In genomic region chr17:19239544-19239943, GRCh38 we compare ENCODE assay signal across 12 cellular contexts. TPM values are rescaled to one million over a fixed set of nuclear protein-coding genes. Genes with fewer than 3 reads are reported as not detected.
DNase-seq lines count a peak whose midpoint lies in the region; ATAC-seq and TF ChIP-seq lines count a peak whose summit lies in the region.
"Had no signal": no experiment of that assay in that cellular context is flagged by ENCODE, and none has a peak within 500 bp of the region (broad histone marks: within the 10 kb centered on the region; RNA-seq: fewer than 3 reads in every experiment).

No MANE protein-coding gene starts in this region.

- in situ Hi-C loops in G401 (cut with HindIII; ENCODE audit: low sequenced_read_pairs), result no loop called here

- H3K4me3 ChIP-seq in coronary artery (peak overlapping the region; percentile 30), lower lobe of right lung (no peak overlapping the region), skeletal muscle satellite cell (ENCODE audit: low read length) (no peak overlapping the region), H7 (ENCODE audit: insufficient read depth, low read depth, low read length) (no peak overlapping the region)

- H3K36me3 ChIP-seq in lower lobe of right lung (no peaks in the 10 kb centered on the region), skeletal muscle satellite cell (ENCODE audit: insufficient read depth, low read length) (peaks cover 12% of the 10 kb centered on the region), H7 (replicated peaks; ENCODE audit: control insufficient read depth, insufficient read depth, low read length) (no peaks in the 10 kb centered on the region)
- H3K36me3 ChIP-seq: breast epithelium had no signal

- ATAC-seq in lower lobe of right lung, result peak in 1 of 2 donors; percentile 3
- ATAC-seq in GM19351 (IDR thresholded peaks at IDR 0.05; ENCODE audit: unreplicated experiment), result no peak

- intact Hi-C loops in lower lobe of right lung (cut with DNase I), result no loop called here

- no peak for TF ChIP-seq CTCF in coronary artery (IDR thresholded peaks at IDR 0.05)
- TF ChIP-seq CTCF in lower lobe of right lung (IDR thresholded peaks at IDR 0.05), result no peak

- H3K27me3 ChIP-seq in lower lobe of right lung (ENCODE audit: low read depth) (no peaks in the 10 kb centered on the region), skeletal muscle satellite cell (ENCODE audit: control insufficient read depth, insufficient read depth, low read length) (no peaks in the 10 kb centered on the region), H7 (ENCODE audit: control insufficient read depth, insufficient read depth, low read length) (no peaks in the 10 kb centered on the region)
- H3K27me3 ChIP-seq: breast epithelium had no signal

- H3K9me3 ChIP-seq in lower lobe of right lung, result no peaks in the 10 kb centered on the region
- no peaks in the 10 kb centered on the region for H3K9me3 ChIP-seq in skeletal muscle satellite cell (replicated peaks; ENCODE audit: low read length)
- H3K9me3 ChIP-seq: breast epithelium had no signal

- H3K9ac ChIP-seq in skeletal muscle satellite cell (ENCODE audit: low read depth, low read length), result no peak overlapping the region

- DNase-seq in G401 (ENCODE audit: low spot score), result peak; percentile 71
- no peak for DNase-seq in coronary artery (ENCODE audit: low spot score)
- no peak for DNase-seq in lower lobe of right lung
- DNase-seq in iPS-NIHi11 (ENCODE audit: low spot score), result no peak
- DNase-seq in NCI-H1694 treated with DMSO at 0.1 percent for 48 hours (lab: John Stamatoyannopoulos, UW), result no peak
- no peak for DNase-seq in H7
- DNase-seq: activated CD4-positive, alpha-beta T cell treated with anti-CD3 and anti-CD28 coated beads, Interleukin-2, amount 50 U/mL, for 4 hours; AML-193; NCI-H226 had no signal

- peak overlapping the region; percentile 96 for H3K4me2 ChIP-seq in skeletal muscle satellite cell (ENCODE audit: low read length)

- peaks cover 48% of the 10 kb centered on the region for H3K4me1 ChIP-seq in lower lobe of right lung
- H3K4me1 ChIP-seq in skeletal muscle satellite cell (ENCODE audit: control insufficient read depth, insufficient read depth, low read length), result peaks cover 12% of the 10 kb centered on the region

- H3K27ac ChIP-seq in coronary artery (peak overlapping the region; percentile 26 to 30), lower lobe of right lung (peak overlapping the region; percentile 88)

RNA-seq across cellular contexts. Expression of gene EPN2, which starts 2.4 kb away (rescaled TPM):
- total RNA-seq in G401 (2014; rRNA removed; shearing (Covaris generic)), result 18.8 and 20.8 TPM in 2 replicates
- total RNA-seq in lower lobe of right lung, result 66.2 TPM
- 32.2 and 35.8 TPM in 2 replicates for total RNA-seq in skeletal muscle satellite cell (2012; rRNA removed)
- total RNA-seq in H7 (2014; rRNA removed; shearing (Covaris generic)), result 23.7 and 30.3 TPM in 2 replicates
